21 cellular contexts compared by ENCODE assay signal in the genomic region with DNA sequence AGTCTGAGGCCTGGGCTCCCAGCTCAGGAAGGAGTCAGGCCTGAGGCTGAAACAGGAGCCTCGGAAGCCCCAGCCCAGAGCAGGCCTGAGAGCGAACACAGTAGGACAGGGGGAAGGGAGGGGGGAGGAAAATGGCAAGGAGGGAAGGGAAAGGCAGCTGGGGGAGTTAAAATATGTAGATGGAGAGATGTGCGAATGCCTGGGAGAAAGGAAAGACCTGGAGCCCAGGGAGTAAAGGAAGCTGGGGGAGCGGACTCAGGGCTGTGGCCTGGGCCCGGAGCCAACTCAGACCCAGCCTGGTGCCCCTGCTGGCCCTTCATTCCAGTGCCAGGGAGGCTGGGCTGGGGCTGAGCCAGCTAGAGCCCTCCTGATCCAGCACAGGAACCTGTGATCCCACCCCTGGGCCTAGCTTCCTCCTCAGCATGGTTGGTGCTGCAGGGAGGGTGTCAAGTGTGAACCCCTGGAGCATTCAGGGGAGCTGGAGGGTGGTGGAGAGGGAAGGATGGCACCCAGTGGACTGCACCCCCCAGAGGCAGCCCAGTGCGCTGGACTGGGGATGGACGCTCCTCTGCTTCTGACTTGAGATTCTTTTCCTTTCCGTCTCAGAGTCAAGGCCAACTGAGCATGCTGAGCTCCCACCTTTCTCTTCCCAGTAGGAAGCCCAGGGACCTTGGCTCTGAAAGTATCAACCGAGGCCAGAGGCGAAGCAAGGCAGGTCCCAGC. TPM values are rescaled to one million over a fixed set of nuclear protein-coding genes. Genes with fewer than 3 reads are reported as not detected.
A peak's percentile ranks its signal among the peaks of the same experiment; 100 is the strongest.
DNase-seq lines count a peak whose midpoint lies in the region; ATAC-seq, FAIRE-seq and TF ChIP-seq lines count a peak whose summit lies in the region.
"Had no signal": no experiment of that assay in that cellular context is flagged by ENCODE, and none has a peak within 500 bp of the region (broad histone marks: within the 10 kb centered on the region; RNA-seq: fewer than 3 reads in every experiment).

No MANE protein-coding gene starts in this region.

- no peak overlapping the region for H3K4me3 ChIP-seq in NT2/D1 (ENCODE audit: insufficient read length, low read depth)
- no peak overlapping the region for H3K4me3 ChIP-seq in hepatocyte
- no peak overlapping the region for H3K4me3 ChIP-seq in mucosa of descending colon
- H3K4me3 ChIP-seq: heart left ventricle, MG63, suprapubic skin had no signal

- H3K9me3 ChIP-seq in NT2/D1 (ENCODE audit: insufficient read depth, low read length) = no peaks in the 10 kb centered on the region
- no peaks in the 10 kb centered on the region for H3K9me3 ChIP-seq in hepatocyte (ENCODE audit: low read depth)
- no peaks in the 10 kb centered on the region for H3K9me3 ChIP-seq in mucosa of descending colon
- H3K9me3 ChIP-seq: heart left ventricle, MG63, suprapubic skin had no signal

- no peaks in the 10 kb centered on the region for H4K20me1 ChIP-seq in hepatocyte (ENCODE audit: insufficient read depth, poor library complexity, severe bottlenecking)

- peak overlapping the region; percentile 29 for H3K9ac ChIP-seq in NT2/D1 (ENCODE audit: insufficient read length, low read depth)

- intact Hi-C loops in mucosa of descending colon (cut with DNase I, micrococcal nuclease) = no loop called here

- ATAC-seq in mucosa of descending colon (no peak), GM19351 (IDR thresholded peaks at IDR 0.05; ENCODE audit: unreplicated experiment) (no peak), HG03097 (IDR thresholded peaks at IDR 0.05; ENCODE audit: low FRiP score, unreplicated experiment) (no peak)
- ATAC-seq: activated CD8-positive, alpha-beta T cell treated with anti-CD3 and anti-CD28 coated beads, Interleukin-2, amount 10 ng/mL, durations not matched to agents 7 days and 5 days; heart left ventricle had no signal

- H3K27me3 ChIP-seq in NT2/D1 (ENCODE audit: insufficient read depth, insufficient read length) (peaks cover 3% of the 10 kb centered on the region), hepatocyte (no peaks in the 10 kb centered on the region)
- H3K27me3 ChIP-seq: heart left ventricle, MG63, suprapubic skin had no signal

- H3K9me2 ChIP-seq in hepatocyte (replicated peaks; ENCODE audit: insufficient read depth) = no peaks in the 10 kb centered on the region

- DNase-seq in ELF-1 (ENCODE audit: low read depth, low spot score) (peak; percentile 88), NT2/D1 (ENCODE audit: low read depth, low spot score) (peak; percentile 89), hepatocyte (ENCODE audit: low spot score) (peak; percentile 23), mucosa of descending colon (peak in 2 of 3 donors; percentile 6 to 22), 8988T (no peak), GM12891 (ENCODE audit: insufficient read length, low spot score) (no peak)
- DNase-seq: activated CD4-positive, CD25-positive, alpha-beta regulatory T cell; activated CD8-positive, alpha-beta T cell treated with anti-CD3 and anti-CD28 coated beads, Interleukin-2, amount 10 ng/mL, durations not matched to agents 7 days and 5 days; activated T-cell treated with anti-CD3 and anti-CD28 coated beads, Interleukin-2, amount 50 U/mL, for 24 hours; GOT3; IMR-90; kidney glomerular epithelial cell; MG63; midbrain; NCI-H1436; stimulated activated CD8-positive, alpha-beta memory T cell treated with anti-CD3 and anti-CD28 coated beads, Interleukin-4, amount 100 ng/mL, for 48 hours had no signal

- no peak overlapping the region for H2AFZ ChIP-seq in hepatocyte

- TF ChIP-seq CTCF in hepatocyte (IDR thresholded peaks at IDR 0.05; ENCODE audit: poor library complexity) = no peak
- TF ChIP-seq CTCF in mucosa of descending colon (IDR thresholded peaks at IDR 0.05) = no peak

- H3K36me3 ChIP-seq in NT2/D1 (ENCODE audit: insufficient read depth, insufficient read length, low read length) (peaks cover 32% of the 10 kb centered on the region), hepatocyte (replicated peaks; ENCODE audit: insufficient read depth, low read depth) (no peaks in the 10 kb centered on the region), mucosa of descending colon (ENCODE audit: low read depth) (no peaks in the 10 kb centered on the region)
- H3K36me3 ChIP-seq: MG63 had no signal

- H3K27ac ChIP-seq in hepatocyte = no peak overlapping the region
- H3K27ac ChIP-seq: heart left ventricle, suprapubic skin had no signal

- H3K4me1 ChIP-seq in NT2/D1 (ENCODE audit: insufficient read depth, insufficient read length) (peaks cover 15% of the 10 kb centered on the region), hepatocyte (ENCODE audit: insufficient read depth) (no peaks in the 10 kb centered on the region), mucosa of descending colon (ENCODE audit: low read depth) (no peaks in the 10 kb centered on the region)
- H3K4me1 ChIP-seq: suprapubic skin had no signal

- no peaks in the 10 kb centered on the region for H3K79me2 ChIP-seq in hepatocyte

- FAIRE-seq in GM12891 (lab: Jason Lieb, UNC) = no peak

- no peak for TF ChIP-seq POLR2A in GM12891 (IDR thresholded peaks at IDR 0.05; ENCODE audit: low read depth, low read length)

- H3K4me2 ChIP-seq in hepatocyte = no peak overlapping the region

- 64% methylated on average over 10 of the region's 10 CpGs for WGBS in hepatocyte (ENCODE audit: low lambda C conversion rate, missing lambda C conversion rate)

TF ChIP-seq in GM12891, 5 proteins besides CTCF, POLR2A, EP300 and RAD21:
- TF ChIP-seq POLR2AphosphoS5 (IDR thresholded peaks at IDR 0.05; ENCODE audit: low read depth, low read length) = no peak
- no peak for TF ChIP-seq PAX5 (IDR thresholded peaks at IDR 0.05; ENCODE audit: insufficient read depth, low read length, severe bottlenecking)
- no peak for TF ChIP-seq TAF1 (IDR thresholded peaks at IDR 0.05; ENCODE audit: low read depth, low read length)
- no peak for TF ChIP-seq SPI1 (IDR thresholded peaks at IDR 0.05; ENCODE audit: low read depth, low read length)
- TF ChIP-seq POU2F2 (IDR thresholded peaks at IDR 0.05; ENCODE audit: low read depth, low read length) = no peak

RNA-seq across cellular contexts. Expression of a gene that starts 46.3 kb away (rescaled TPM):
- total RNA-seq in hepatocyte = 0.12 and 1.2 TPM in 2 replicates
- polyA plus RNA-seq in hepatocyte = 0.16 and 0.34 TPM in 2 replicates
- 1 to 10 TPM in 2 of 3 donors, under 1 TPM in 1; 0.96 to 3.6 (median 1.6) TPM for total RNA-seq in mucosa of descending colon
- 1.0 TPM for polyA plus RNA-seq in GM12891 (2012; ENCODE audit: low read depth, missing spikeins)
- total RNA-seq: activated CD8-positive, alpha-beta T cell treated with anti-CD3 and anti-CD28 coated beads, Interleukin-2, amount 10 ng/mL, durations not matched to agents 7 days and 5 days; heart left ventricle; IMR-90; neural crest cell; suprapubic skin had no signal
- polyA plus RNA-seq: heart left ventricle, IMR-90 had no signal

Comparison
In these comparisons a context has a peak if more than half of its experiments do, and no peak if none do; other contexts are left out.
1. DNase-seq: peak in ELF-1 (single experiment), NT2/D1 (single experiment), hepatocyte (single experiment) and mucosa of descending colon (2 of 3); none in 8988T (single experiment) and GM12891 (single experiment).